In genomic region chr6:149965191-149966020, GRCh38 we compare ENCODE assay signal across 8 cellular contexts. TPM values are rescaled to one million over a fixed set of nuclear protein-coding genes. Genes with fewer than 3 reads are reported as not detected.
DNase-seq lines count a peak whose midpoint lies in the region; ATAC-seq and TF ChIP-seq lines count a peak whose summit lies in the region.

No MANE protein-coding gene starts in this region.

- ATAC-seq in activated T-cell treated with anti-CD3 and anti-CD28 coated beads, Interleukin-2, amount 50 U/mL, for 4 hours, result no peak
- ATAC-seq in stimulated activated effector memory CD8-positive, alpha-beta T cell treated with anti-CD3 and anti-CD28 coated beads, Interleukin-12 subunit alpha, Interleukin-12 subunit beta, amount 100 ng/mL, for 72 hours, result no peak
- ATAC-seq in HG03342 (IDR thresholded peaks at IDR 0.05; ENCODE audit: unreplicated experiment) (no peak), HG03280 (IDR thresholded peaks at IDR 0.05; ENCODE audit: unreplicated experiment) (no peak)

- H3K9me3 ChIP-seq in HEK293 (ENCODE audit: control insufficient read depth, insufficient read depth, low read depth, low read length), result no peaks in the 10 kb centered on the region
- H3K9me3 ChIP-seq in right atrium auricular region, result no peaks in the 10 kb centered on the region

- no peak for TF ChIP-seq CTCF in HEK293 (tag by site-specific recombination; IDR thresholded peaks at IDR 0.05)
- TF ChIP-seq CTCF in right atrium auricular region (IDR thresholded peaks at IDR 0.05), result no peak

- H3K36me3 ChIP-seq in HEK293 (ENCODE audit: control insufficient read depth in 2 of 2, insufficient read depth in 1 of 2, low read length in 2 of 2) (peaks cover 0 to 6% of the 10 kb centered on the region in 2 experiments; a peak in 1 of 3 replicates), right atrium auricular region (no peaks in the 10 kb centered on the region)

- H3K36me3 Mint-ChIP-seq in activated T-cell treated with anti-CD3 and anti-CD28 coated beads, Interleukin-2, amount 50 U/mL, for 4 hours (ENCODE audit: insufficient read depth), result peaks cover 2% of the 10 kb centered on the region
- peaks cover 28% of the 10 kb centered on the region for H3K36me3 Mint-ChIP-seq in stimulated activated effector memory CD8-positive, alpha-beta T cell treated with anti-CD3 and anti-CD28 coated beads, Interleukin-12 subunit alpha, Interleukin-12 subunit beta, amount 100 ng/mL, for 72 hours

- no peak overlapping the region; the same call in 1 of the 2 replicates for H3K27ac ChIP-seq in HEK293 (ENCODE audit: extremely low read depth, low read depth, low read length)
- H3K27ac ChIP-seq in right atrium auricular region, result no peak overlapping the region

- H3K4me1 ChIP-seq in HEK293 (ENCODE audit: control insufficient read depth, insufficient read depth, low read length), result peaks cover 3% of the 10 kb centered on the region
- peaks cover 0 to 20% of the 10 kb centered on the region in 2 donors for H3K4me1 ChIP-seq in right atrium auricular region

- H3K27ac Mint-ChIP-seq in stimulated activated effector memory CD8-positive, alpha-beta T cell treated with anti-CD3 and anti-CD28 coated beads, Interleukin-12 subunit alpha, Interleukin-12 subunit beta, amount 100 ng/mL, for 72 hours, result peak overlapping the region; percentile 88

- no peak for DNase-seq in activated T-cell treated with anti-CD3 and anti-CD28 coated beads, Interleukin-2, amount 50 U/mL, for 4 hours
- DNase-seq in right atrium auricular region (ENCODE audit: low spot score) (peak; percentile 58), globus pallidus (ENCODE audit: low spot score) (no peak), NCI-H82 treated with DMSO at 0.1 percent for 48 hours (lab: John Stamatoyannopoulos, UW; ENCODE audit: unreplicated experiment) (no peak)
- DNase-seq in stimulated activated effector memory CD8-positive, alpha-beta T cell treated with anti-CD3 and anti-CD28 coated beads, Interleukin-12 subunit alpha, Interleukin-12 subunit beta, amount 100 ng/mL, for 72 hours (ENCODE audit: low spot score in 2 of 2), result no peak

- H3K4me1 Mint-ChIP-seq in activated T-cell treated with anti-CD3 and anti-CD28 coated beads, Interleukin-2, amount 50 U/mL, for 4 hours (ENCODE audit: low read depth), result peaks cover 19% of the 10 kb centered on the region
- H3K4me1 Mint-ChIP-seq in stimulated activated effector memory CD8-positive, alpha-beta T cell treated with anti-CD3 and anti-CD28 coated beads, Interleukin-12 subunit alpha, Interleukin-12 subunit beta, amount 100 ng/mL, for 72 hours, result peaks cover 35% of the 10 kb centered on the region

- peak overlapping the region; percentile 87 for H3K4me3 Mint-ChIP-seq in activated T-cell treated with anti-CD3 and anti-CD28 coated beads, Interleukin-2, amount 50 U/mL, for 4 hours
- H3K4me3 Mint-ChIP-seq in stimulated activated effector memory CD8-positive, alpha-beta T cell treated with anti-CD3 and anti-CD28 coated beads, Interleukin-12 subunit alpha, Interleukin-12 subunit beta, amount 100 ng/mL, for 72 hours, result peak overlapping the region; percentile 92

- POLR2A ChIA-PET in HEK293 (lab: Yijun Ruan, JAX), result no interaction called here

- CTCF ChIA-PET in HEK293 (lab: Yijun Ruan, JAX), result interaction anchor here (0.8 kb wide), 1 partner anchor 9 kb away, joined by 4 read pairs; no protein-coding TSS in a partner anchor

- H3K4me3 ChIP-seq in HEK293 (ENCODE audit: low read depth, low read length) (peak overlapping the region; percentile 13; the same call in 1 of the 2 replicates), right atrium auricular region (peak overlapping the region; percentile 9 to 48)

- no peaks in the 10 kb centered on the region for H3K9me3 Mint-ChIP-seq in activated T-cell treated with anti-CD3 and anti-CD28 coated beads, Interleukin-2, amount 50 U/mL, for 4 hours
- no peaks in the 10 kb centered on the region for H3K9me3 Mint-ChIP-seq in stimulated activated effector memory CD8-positive, alpha-beta T cell treated with anti-CD3 and anti-CD28 coated beads, Interleukin-12 subunit alpha, Interleukin-12 subunit beta, amount 100 ng/mL, for 72 hours

- peaks cover 84% of the 10 kb centered on the region for H3K27me3 Mint-ChIP-seq in activated T-cell treated with anti-CD3 and anti-CD28 coated beads, Interleukin-2, amount 50 U/mL, for 4 hours (ENCODE audit: low read depth)

- H3K27me3 ChIP-seq in right atrium auricular region, result peaks cover 14 to 15% of the 10 kb centered on the region in 2 donors

TF ChIP-seq in HEK293, 187 proteins besides CTCF, POLR2A, EP300 and RAD21:
- TF ChIP-seq PRDM1 (tag by site-specific recombination; IDR thresholded peaks at IDR 0.05), result peak; percentile 63; the same call in 1 of the 2 replicates
- TF ChIP-seq ZNF660 (tag by site-specific recombination; IDR thresholded peaks at IDR 0.05), result no peak

RNA-seq across cellular contexts. Expression of gene ULBP1, which starts 1.7 kb away (rescaled TPM):
- 1 to 10 TPM in 2 of 3 donors, under 1 TPM in 1; 0.83 to 1.3 (median 1.2) TPM for total RNA-seq in activated T-cell treated with anti-CD3 and anti-CD28 coated beads, Interleukin-2, amount 50 U/mL, for 4 hours
- total RNA-seq in right atrium auricular region, result under 1 TPM; 0.11 to 0.31 TPM

RNA-seq across cellular contexts. Expression of gene ULBP2, which starts 23.6 kb away (rescaled TPM):
- total RNA-seq in activated T-cell treated with anti-CD3 and anti-CD28 coated beads, Interleukin-2, amount 50 U/mL, for 4 hours, result under 1 TPM; 0.43 to 0.87 (median 0.51) TPM
- total RNA-seq in right atrium auricular region, result 1 to 10 TPM in 1 of 2 donors, under 1 TPM in 1; 0.82 to 2.4 TPM

RNA-seq across cellular contexts. Expression of gene RAET1G, which starts 42.5 kb away (rescaled TPM):
- not detected for total RNA-seq in activated T-cell treated with anti-CD3 and anti-CD28 coated beads, Interleukin-2, amount 50 U/mL, for 4 hours
- total RNA-seq in right atrium auricular region, result 1 to 10 TPM; 1.5 to 1.6 TPM

RNA-seq across cellular contexts. Expression of gene RAET1L, which starts 59.9 kb away (rescaled TPM):
- total RNA-seq in activated T-cell treated with anti-CD3 and anti-CD28 coated beads, Interleukin-2, amount 50 U/mL, for 4 hours, result not detected
- not detected for total RNA-seq in right atrium auricular region
